9 cellular contexts compared by ENCODE assay signal in genomic region chr20:45373353-45374100, GRCh38. TPM values are rescaled to one million over a fixed set of nuclear protein-coding genes. Genes with fewer than 3 reads are reported as not detected.
A peak's percentile ranks its signal among the peaks of the same experiment; 100 is the strongest.
DNase-seq lines count a peak whose midpoint lies in the region; ATAC-seq, FAIRE-seq and TF ChIP-seq lines count a peak whose summit lies in the region.
"Had no signal": no experiment of that assay in that cellular context is flagged by ENCODE, and none has a peak within 500 bp of the region (broad histone marks: within the 10 kb centered on the region; RNA-seq: fewer than 3 reads in every experiment).

No MANE protein-coding gene starts in this region.

- CTCF ChIA-PET in K562 (lab: Yijun Ruan, JAX; ENCODE audit: low intra/inter-chr PET ratio): interaction anchor here (0.6 to 2.3 kb wide), 7 partner anchors 50 to 506 kb away, joined by 3 to 17 read pairs (median 6); no protein-coding TSS in a partner anchor

- H3K9me3 ChIP-seq in K562 (replicated peaks; ENCODE audit: control insufficient read depth, insufficient read depth, low read depth, low read length): no peaks in the 10 kb centered on the region

- 6% methylated on average over 32 of the region's 38 CpGs for WGBS in K562 (ENCODE audit: insufficient coverage, low coverage, missing lambda C conversion rate)

- peak; percentile 87 to 92 for TF ChIP-seq RAD21 in K562 (CRISPR knock-in tag; conservative IDR thresholded peaks at IDR 0.05 in 1 of 2, IDR thresholded peaks at IDR 0.05 in 1 of 2)

- FAIRE-seq in D721Med (lab: Jason Lieb, UNC) (no peak), K562 (lab: Jason Lieb, UNC) (peak; percentile 97)
- FAIRE-seq: islet of Langerhans had no signal

- no peaks in the 10 kb centered on the region for H3K79me2 ChIP-seq in K562 (ENCODE audit: control insufficient read depth, insufficient read depth, low read length)

- intact Hi-C loops in K562 (cut with micrococcal nuclease) (loop anchor here (1.0 to 5.0 kb wide), 3 partner anchors 50 to 399 kb away; no protein-coding TSS in a partner anchor), sciatic nerve (cut with DNase I) (no loop called here)

- no peak; the same call in 1 of the 2 replicates for TF ChIP-seq EP300 in K562 (IDR thresholded peaks at IDR 0.05; ENCODE audit: low read length)

- peak overlapping the region; percentile 61 to 90 for H3K9ac ChIP-seq in K562 (ENCODE audit: insufficient read depth in 1 of 2, low read depth in 2 of 2, low read length in 2 of 2)

- H3K36me3 ChIP-seq in K562 (ENCODE audit: control insufficient read depth, insufficient read depth, low read length): peaks cover 2% of the 10 kb centered on the region; the same call in 1 of the 3 replicates

- H2AFZ ChIP-seq in K562 (ENCODE audit: low read depth, low read length): peak overlapping the region; percentile 94

- H4K20me1 ChIP-seq in K562 (replicated peaks; ENCODE audit: control insufficient read depth, insufficient read depth, low read length): no peaks in the 10 kb centered on the region

- H3K4me2 ChIP-seq in K562 (ENCODE audit: insufficient read depth, low read length): peak overlapping the region; percentile 90

- POLR2A ChIA-PET in K562 (lab: Yijun Ruan, JAX): interaction anchor here (0.6 to 3.6 kb wide), 14 partner anchors 10 to 656 kb away, joined by 3 to 38 read pairs (median 4); partner anchors contain the start of genes SDC4, SLC12A5 and SYS1

- peak overlapping the region; percentile 41 for H3K4me3 ChIP-seq in K562

- in situ Hi-C loops in K562 (cut with MboI): loop anchor here (5.0 kb wide), 1 partner anchor 64 kb away; no protein-coding TSS in a partner anchor

- H3K9me1 ChIP-seq in K562 (ENCODE audit: control insufficient read depth, insufficient read depth, low read length): no peaks in the 10 kb centered on the region

- peak; percentile 64 for TF ChIP-seq POLR2A in K562 (conservative IDR thresholded peaks at IDR 0.05)

- H3K27ac ChIP-seq in K562 (ENCODE audit: extremely low read depth, low read depth, low read length): peak overlapping the region; percentile 74

- peaks cover 7 to 15% of the 10 kb centered on the region in 2 experiments; a peak in 4 of 5 replicates for H3K4me1 ChIP-seq in K562 (replicated peaks in 1 of 2; ENCODE audit: control insufficient read depth in 2 of 2, insufficient read depth in 2 of 2, low read length in 2 of 2)

- peak; percentile 78 for TF ChIP-seq CTCF in D721Med (IDR thresholded peaks at IDR 0.05; ENCODE audit: insufficient read depth, missing control alignments)
- peak; percentile 95 to 97 (median 95) for TF ChIP-seq CTCF in K562 (IDR thresholded peaks at IDR 0.05 in 2 of 3, conservative IDR thresholded peaks at IDR 0.05 in 1 of 3; ENCODE audit: insufficient read depth in 2 of 3, low read depth in 1 of 3, low read length in 3 of 3)

- DNase-seq in D721Med (ENCODE audit: insufficient read length, low spot score): peak; percentile 71
- peak; percentile 78 for DNase-seq in HCEC 1CT
- DNase-seq in NCI-H146 (lab: John Stamatoyannopoulos, UW): peak; percentile 84
- peak; percentile 83 for DNase-seq in UCSD-AML1 (lab: John Stamatoyannopoulos, UW; ENCODE audit: unreplicated experiment)
- DNase-seq in K562 (ENCODE audit: extremely low read depth in 1 of 4, low spot score in 3 of 4): peak; percentile 84 to 95 (median 88)
- DNase-seq in iPS DF 19.7 (ENCODE audit: low read depth, low spot score): peak; percentile 47
- DNase-seq in sciatic nerve (ENCODE audit: low spot score): peak; percentile 93
- DNase-seq in NCI-H128 (lab: John Stamatoyannopoulos, UW; ENCODE audit: unreplicated experiment): no peak

- BruUV-seq in K562 (replicated peaks; lab: Mats Ljungman, UMichigan): no TSS peak

- ATAC-seq in K562: peak; percentile 96
- ATAC-seq in sciatic nerve: peak; percentile 87

- no peaks in the 10 kb centered on the region for H3K27me3 ChIP-seq in K562 (ENCODE audit: control insufficient read depth in 2 of 2, insufficient read depth in 2 of 2, low read length in 2 of 2)

RNA-seq across cellular contexts. Expression of gene TP53TG5, which starts 4.6 kb away (rescaled TPM):
- total RNA-seq in K562 (2011; cell fraction: chromatin; rRNA removed; ENCODE audit: low replicate concordance): not detected in 2 replicates
- 0.39 and 0.50 TPM in 2 replicates for total RNA-seq in K562 (2011; cell fraction: nucleolus; rRNA removed)
- total RNA-seq in K562 (2011; cell fraction: nucleoplasm; rRNA removed): 0.44 TPM in 1 of 2 replicates, not detected in the other
- total RNA-seq in K562 (2014; rRNA removed) (0.05 TPM in 1 of 2 replicates, not detected in the other), K562 (2014; rRNA removed; fragmentation: Illumina TruSeq; extraction: Trizol) (0.04 and 0.22 TPM in 2 replicates), K562 (2015; rRNA removed; fragmentation: Illumina TruSeq; extraction: Trizol) (not detected in 2 replicates), K562 (2021) (0.20 TPM in 1 of 2 replicates, not detected in the other), sciatic nerve (not detected)
- polyA plus RNA-seq in K562 (2011; rRNA removed) (not detected in 2 replicates), K562 (2014; fragmentation: Illumina TruSeq; extraction: Trizol) (0.04 TPM in 1 of 2 replicates, not detected in the other), K562 (2014; fragmentation: Nextera tagmentation; extraction: Ambion mirVana) (not detected), K562 (2014; rRNA removed) (not detected in 2 replicates)
- polyA plus RNA-seq in K562 (2011; cell fraction: cytosol; rRNA removed): 0.03 TPM in 1 of 2 replicates, not detected in the other
- 0.04 and 0.11 TPM in 2 replicates for polyA plus RNA-seq in K562 (2011; cell fraction: nucleus; rRNA removed)
- polyA plus RNA-seq in K562 (2012): 0.22 and 0.31 TPM in 2 replicates
- polyA minus RNA-seq in K562 (2011; rRNA and poly(A)+ RNA removed): 0.06 TPM in 1 of 2 replicates, not detected in the other
- polyA minus RNA-seq in K562 (2011; cell fraction: cytosol; rRNA and poly(A)+ RNA removed): not detected in 2 replicates
- polyA minus RNA-seq in K562 (2011; cell fraction: nucleus; rRNA and poly(A)+ RNA removed): 0.11 and 0.67 TPM in 2 replicates

RNA-seq across cellular contexts. Expression of gene SYS1, which starts 10.6 kb away (rescaled TPM):
- total RNA-seq in K562 (2011; cell fraction: chromatin; rRNA removed; ENCODE audit: low replicate concordance): 34.4 and 53.1 TPM in 2 replicates
- total RNA-seq in K562 (2011; cell fraction: nucleolus; rRNA removed): 52.6 and 58.5 TPM in 2 replicates
- 50.7 and 61.6 TPM in 2 replicates for total RNA-seq in K562 (2011; cell fraction: nucleoplasm; rRNA removed)
- total RNA-seq in K562 (2014; rRNA removed): 11.1 and 17.5 TPM in 2 replicates
- total RNA-seq in K562 (2014; rRNA removed; fragmentation: Illumina TruSeq; extraction: Trizol): 14.3 and 15.3 TPM in 2 replicates
- total RNA-seq in K562 (2015; rRNA removed; fragmentation: Illumina TruSeq; extraction: Trizol): 16.4 and 17.5 TPM in 2 replicates
- total RNA-seq in K562 (2021): 20.4 and 23.9 TPM in 2 replicates
- polyA plus RNA-seq in K562 (2011; rRNA removed): 18.2 and 20.2 TPM in 2 replicates
- polyA plus RNA-seq in K562 (2011; cell fraction: cytosol; rRNA removed): 35.0 and 82.1 TPM in 2 replicates
- 19.4 and 23.5 TPM in 2 replicates for polyA plus RNA-seq in K562 (2011; cell fraction: nucleus; rRNA removed)
- polyA plus RNA-seq in K562 (2012): 13.0 and 20.4 TPM in 2 replicates
- 14.6 and 15.7 TPM in 2 replicates for polyA plus RNA-seq in K562 (2014; fragmentation: Illumina TruSeq; extraction: Trizol)
- polyA plus RNA-seq in K562 (2014; fragmentation: Nextera tagmentation; extraction: Ambion mirVana): 10 to 100 TPM; 16.4 to 25.2 TPM
- polyA plus RNA-seq in K562 (2014; rRNA removed): 20.4 and 23.1 TPM in 2 replicates
- polyA minus RNA-seq in K562 (2011; rRNA and poly(A)+ RNA removed): 23.2 and 26.3 TPM in 2 replicates
- polyA minus RNA-seq in K562 (2011; cell fraction: cytosol; rRNA and poly(A)+ RNA removed): 15.1 and 22.5 TPM in 2 replicates
- 19.5 and 28.4 TPM in 2 replicates for polyA minus RNA-seq in K562 (2011; cell fraction: nucleus; rRNA and poly(A)+ RNA removed)
- 24.0 TPM for total RNA-seq in sciatic nerve

RNA-seq across cellular contexts. Expression of gene SDC4, which starts 25.3 kb away (rescaled TPM):
- 3.6 and 8.4 TPM in 2 replicates for total RNA-seq in K562 (2011; cell fraction: chromatin; rRNA removed; ENCODE audit: low replicate concordance)
- 8.3 and 10.0 TPM in 2 replicates for total RNA-seq in K562 (2011; cell fraction: nucleolus; rRNA removed)
- 9.6 and 14.5 TPM in 2 replicates for total RNA-seq in K562 (2011; cell fraction: nucleoplasm; rRNA removed)
- total RNA-seq in K562 (2014; rRNA removed) (6.0 and 6.9 TPM in 2 replicates), K562 (2014; rRNA removed; fragmentation: Illumina TruSeq; extraction: Trizol) (6.3 and 7.5 TPM in 2 replicates), K562 (2015; rRNA removed; fragmentation: Illumina TruSeq; extraction: Trizol) (8.9 and 9.7 TPM in 2 replicates), K562 (2021) (8.7 and 10.7 TPM in 2 replicates), sciatic nerve (77.7 TPM)
- polyA plus RNA-seq in K562 (2011; rRNA removed) (4.7 and 5.3 TPM in 2 replicates), K562 (2014; fragmentation: Illumina TruSeq; extraction: Trizol) (7.8 and 8.4 TPM in 2 replicates), K562 (2014; fragmentation: Nextera tagmentation; extraction: Ambion mirVana) (1 to 10 TPM; 2.1 to 4.2 TPM), K562 (2014; rRNA removed) (6.4 and 6.7 TPM in 2 replicates)
- polyA plus RNA-seq in K562 (2011; cell fraction: cytosol; rRNA removed): 3.7 and 4.4 TPM in 2 replicates
- 2.4 and 3.4 TPM in 2 replicates for polyA plus RNA-seq in K562 (2011; cell fraction: nucleus; rRNA removed)
- polyA plus RNA-seq in K562 (2012): 9.2 and 11.6 TPM in 2 replicates
- 9.0 and 9.1 TPM in 2 replicates for polyA minus RNA-seq in K562 (2011; rRNA and poly(A)+ RNA removed)
- polyA minus RNA-seq in K562 (2011; cell fraction: cytosol; rRNA and poly(A)+ RNA removed): 6.7 and 7.5 TPM in 2 replicates
- 1.2 and 1.7 TPM in 2 replicates for polyA minus RNA-seq in K562 (2011; cell fraction: nucleus; rRNA and poly(A)+ RNA removed)

RNA-seq across cellular contexts. Expression of gene DBNDD2, which starts 34.6 kb away (rescaled TPM):
- 7.3 and 11.0 TPM in 2 replicates for total RNA-seq in K562 (2011; cell fraction: chromatin; rRNA removed; ENCODE audit: low replicate concordance)
- total RNA-seq in K562 (2011; cell fraction: nucleolus; rRNA removed): 11.7 and 13.3 TPM in 2 replicates
- total RNA-seq in K562 (2011; cell fraction: nucleoplasm; rRNA removed): 9.9 and 11.7 TPM in 2 replicates
- 12.8 and 17.7 TPM in 2 replicates for total RNA-seq in K562 (2014; rRNA removed)
- 31.6 and 33.8 TPM in 2 replicates for total RNA-seq in K562 (2014; rRNA removed; fragmentation: Illumina TruSeq; extraction: Trizol)
- 32.4 and 35.8 TPM in 2 replicates for total RNA-seq in K562 (2015; rRNA removed; fragmentation: Illumina TruSeq; extraction: Trizol)
- 36.9 and 43.4 TPM in 2 replicates for total RNA-seq in K562 (2021)
- 51.6 and 64.0 TPM in 2 replicates for polyA plus RNA-seq in K562 (2011; rRNA removed)
- polyA plus RNA-seq in K562 (2011; cell fraction: cytosol; rRNA removed): 71.4 and 85.4 TPM in 2 replicates
- polyA plus RNA-seq in K562 (2011; cell fraction: nucleus; rRNA removed): 36.6 and 45.8 TPM in 2 replicates
- 37.1 and 77.0 TPM in 2 replicates for polyA plus RNA-seq in K562 (2012)
- 49.7 and 53.9 TPM in 2 replicates for polyA plus RNA-seq in K562 (2014; fragmentation: Illumina TruSeq; extraction: Trizol)
- polyA plus RNA-seq in K562 (2014; fragmentation: Nextera tagmentation; extraction: Ambion mirVana): 10 to 100 TPM; 15.2 to 20.3 TPM
- polyA plus RNA-seq in K562 (2014; rRNA removed): 62.3 and 62.5 TPM in 2 replicates
- 22.7 and 35.5 TPM in 2 replicates for polyA minus RNA-seq in K562 (2011; rRNA and poly(A)+ RNA removed)
- 13.6 and 15.1 TPM in 2 replicates for polyA minus RNA-seq in K562 (2011; cell fraction: cytosol; rRNA and poly(A)+ RNA removed)
- 10.0 and 11.1 TPM in 2 replicates for polyA minus RNA-seq in K562 (2011; cell fraction: nucleus; rRNA and poly(A)+ RNA removed)
- total RNA-seq in sciatic nerve: 49.0 TPM

RNA-seq across cellular contexts. Expression of gene PIGT, which starts 42.4 kb away (rescaled TPM):
- total RNA-seq in K562 (2011; cell fraction: chromatin; rRNA removed; ENCODE audit: low replicate concordance): 79.7 and 138 TPM in 2 replicates
- 114 and 122 TPM in 2 replicates for total RNA-seq in K562 (2011; cell fraction: nucleolus; rRNA removed)
- total RNA-seq in K562 (2011; cell fraction: nucleoplasm; rRNA removed): 128 and 181 TPM in 2 replicates
- total RNA-seq in K562 (2014; rRNA removed): 46.9 and 75.3 TPM in 2 replicates
- 27.3 and 31.5 TPM in 2 replicates for total RNA-seq in K562 (2014; rRNA removed; fragmentation: Illumina TruSeq; extraction: Trizol)
- 49.2 and 53.0 TPM in 2 replicates for total RNA-seq in K562 (2015; rRNA removed; fragmentation: Illumina TruSeq; extraction: Trizol)
- 75.1 and 79.9 TPM in 2 replicates for total RNA-seq in K562 (2021)
- polyA plus RNA-seq in K562 (2011; rRNA removed): 14.6 and 42.1 TPM in 2 replicates
- polyA plus RNA-seq in K562 (2011; cell fraction: cytosol; rRNA removed): 37.1 and 63.7 TPM in 2 replicates
- 67.5 and 112 TPM in 2 replicates for polyA plus RNA-seq in K562 (2011; cell fraction: nucleus; rRNA removed)
- 68.0 and 94.6 TPM in 2 replicates for polyA plus RNA-seq in K562 (2012)
- polyA plus RNA-seq in K562 (2014; fragmentation: Illumina TruSeq; extraction: Trizol): 105 and 108 TPM in 2 replicates
- 10 to 100 TPM; 33.7 to 68.4 TPM for polyA plus RNA-seq in K562 (2014; fragmentation: Nextera tagmentation; extraction: Ambion mirVana)
- 30.9 and 35.4 TPM in 2 replicates for polyA plus RNA-seq in K562 (2014; rRNA removed)
- 19.1 and 23.9 TPM in 2 replicates for polyA minus RNA-seq in K562 (2011; rRNA and poly(A)+ RNA removed)
- 36.1 and 43.0 TPM in 2 replicates for polyA minus RNA-seq in K562 (2011; cell fraction: cytosol; rRNA and poly(A)+ RNA removed)
- polyA minus RNA-seq in K562 (2011; cell fraction: nucleus; rRNA and poly(A)+ RNA removed): 31.5 and 46.7 TPM in 2 replicates
- 67.4 TPM for total RNA-seq in sciatic nerve
